ENCODE assay signal across 10 cellular contexts in the genomic region with DNA sequence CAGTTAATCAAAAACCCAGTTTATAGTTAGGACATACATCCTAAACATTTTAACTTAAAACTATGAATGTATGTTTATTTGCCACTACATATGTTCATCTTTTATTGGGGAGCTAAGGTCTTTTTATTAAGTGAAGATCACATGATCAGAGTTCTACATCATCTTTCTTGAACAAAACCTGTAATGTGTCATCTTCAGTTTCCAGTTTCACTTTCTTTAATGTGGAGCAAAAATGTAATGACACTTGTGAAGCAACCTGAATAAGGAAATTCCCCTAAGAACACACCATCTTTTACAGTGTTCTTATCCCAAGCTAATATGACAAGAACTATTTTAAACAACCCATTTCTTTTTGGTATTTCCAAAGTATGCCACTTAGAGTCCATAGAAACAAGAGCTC.
DNase-seq lines count a peak whose midpoint lies in the region; ATAC-seq and TF ChIP-seq lines count a peak whose summit lies in the region.
"Had no signal": no experiment of that assay in that cellular context is flagged by ENCODE, and none has a peak within 500 bp of the region (broad histone marks: within the 10 kb centered on the region; RNA-seq: fewer than 3 reads in every experiment).

No MANE protein-coding gene starts in this region.

- DNase-seq in activated B cell treated with CpG ODN at 0.5 μM for 24 hours (no peak), WTC11 (ENCODE audit: low spot score) (no peak), HuH-7.5 (ENCODE audit: low spot score) (no peak), NCI-H446 treated with DMSO at 0.1 percent for 48 hours (lab: John Stamatoyannopoulos, UW) (no peak), cerebellar cortex (ENCODE audit: low spot score) (no peak)
- DNase-seq: Peyer's patch had no signal

- H3K4me3 Mint-ChIP-seq in activated B cell treated with CpG ODN at 0.5 μM for 24 hours (no peak overlapping the region), WTC11 (no peak overlapping the region)
- H3K4me3 Mint-ChIP-seq: GM23338 had no signal

- intact Hi-C loops in activated B cell treated with CpG ODN at 0.5 μM for 24 hours (cut with micrococcal nuclease): no loop called here

- CTCF ChIA-PET in activated B cell treated with CpG ODN at 0.5 μM for 24 hours (lab: Charles Lee) (interaction anchor here (0.9 kb wide), 1 partner anchor 267 kb away, joined by 3 read pairs; no protein-coding TSS in a partner anchor), WTC11 (lab: Charles Lee) (no interaction called here)

- H3K4me1 Mint-ChIP-seq in activated B cell treated with CpG ODN at 0.5 μM for 24 hours: peaks cover 22% of the 10 kb centered on the region
- H3K4me1 Mint-ChIP-seq in WTC11: no peaks in the 10 kb centered on the region
- H3K4me1 Mint-ChIP-seq: GM23338 had no signal

- ATAC-seq in GM18520 (IDR thresholded peaks at IDR 0.05; ENCODE audit: unreplicated experiment) (peak; percentile 92), GM21423 (IDR thresholded peaks at IDR 0.05; ENCODE audit: unreplicated experiment) (peak; percentile 86), HG03066 (IDR thresholded peaks at IDR 0.05; ENCODE audit: low read depth, unreplicated experiment) (peak; percentile 89), activated B cell treated with CpG ODN at 0.5 μM for 24 hours (ENCODE audit: low read depth) (peak; percentile 40), WTC11 (no peak)
- ATAC-seq: GM23338 had no signal

- TF ChIP-seq CTCF in activated B cell treated with CpG ODN at 0.5 μM for 24 hours (IDR thresholded peaks at IDR 0.05): no peak
- TF ChIP-seq CTCF in WTC11 (IDR thresholded peaks at IDR 0.05): no peak

- H3K27ac Mint-ChIP-seq in activated B cell treated with CpG ODN at 0.5 μM for 24 hours: peak overlapping the region; percentile 24
- H3K27ac Mint-ChIP-seq in WTC11: no peak overlapping the region
- H3K27ac Mint-ChIP-seq: GM23338 had no signal

- POLR2A ChIA-PET in activated B cell treated with CpG ODN at 0.5 μM for 24 hours (lab: Charles Lee): interaction anchor here (0.9 to 1.7 kb wide), 2 partner anchors 9 to 11 kb away, joined by 3 to 4 read pairs; no protein-coding TSS in a partner anchor
- POLR2A ChIA-PET in WTC11 (lab: Charles Lee): no interaction called here

- H3K9me3 Mint-ChIP-seq in activated B cell treated with CpG ODN at 0.5 μM for 24 hours (peaks cover 4% of the 10 kb centered on the region), WTC11 (peaks cover 6% of the 10 kb centered on the region)

- no peaks in the 10 kb centered on the region for H3K27me3 Mint-ChIP-seq in activated B cell treated with CpG ODN at 0.5 μM for 24 hours
- no peaks in the 10 kb centered on the region for H3K27me3 Mint-ChIP-seq in WTC11 (ENCODE audit: low read depth)

- H3K36me3 Mint-ChIP-seq in activated B cell treated with CpG ODN at 0.5 μM for 24 hours (ENCODE audit: low read depth) (no peaks in the 10 kb centered on the region), WTC11 (peaks cover 5% of the 10 kb centered on the region)

TF ChIP-seq in WTC11, 78 proteins besides CTCF, POLR2A, EP300 and RAD21:
- TF ChIP-seq ZNF317 (CRISPR knock-in tag; IDR thresholded peaks at IDR 0.05; ENCODE audit: borderline replicate concordance, low read depth) (no peak), ZNF219 (CRISPR knock-in tag; IDR thresholded peaks at IDR 0.05; ENCODE audit: borderline replicate concordance) (no peak), FOXK1 (CRISPR knock-in tag; IDR thresholded peaks at IDR 0.05) (no peak), KAT7 (CRISPR knock-in tag; IDR thresholded peaks at IDR 0.05; ENCODE audit: borderline replicate concordance) (no peak), PRRX2 (CRISPR knock-in tag; IDR thresholded peaks at IDR 0.05) (no peak), MXD4 (CRISPR knock-in tag; IDR thresholded peaks at IDR 0.05; ENCODE audit: borderline replicate concordance) (no peak), NFE2L1 (CRISPR knock-in tag; IDR thresholded peaks at IDR 0.05) (no peak), TP53 (CRISPR knock-in tag; IDR thresholded peaks at IDR 0.05) (no peak), FOXJ3 (CRISPR knock-in tag; IDR thresholded peaks at IDR 0.05; ENCODE audit: borderline replicate concordance) (no peak), ZNF121 (CRISPR knock-in tag; IDR thresholded peaks at IDR 0.05) (no peak), ZNF138 (CRISPR knock-in tag; conservative IDR thresholded peaks at IDR 0.05) (no peak), ATF1 (CRISPR knock-in tag; IDR thresholded peaks at IDR 0.05) (no peak)
- TF ChIP-seq, protein P1, sequence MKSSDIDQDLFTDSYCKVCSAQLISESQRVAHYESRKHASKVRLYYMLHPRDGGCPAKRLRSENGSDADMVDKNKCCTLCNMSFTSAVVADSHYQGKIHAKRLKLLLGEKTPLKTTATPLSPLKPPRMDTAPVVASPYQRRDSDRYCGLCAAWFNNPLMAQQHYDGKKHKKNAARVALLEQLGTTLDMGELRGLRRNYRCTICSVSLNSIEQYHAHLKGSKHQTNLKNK (CRISPR knock-in tag; IDR thresholded peaks at IDR 0.05): no peak
- TF ChIP-seq, protein P2, sequence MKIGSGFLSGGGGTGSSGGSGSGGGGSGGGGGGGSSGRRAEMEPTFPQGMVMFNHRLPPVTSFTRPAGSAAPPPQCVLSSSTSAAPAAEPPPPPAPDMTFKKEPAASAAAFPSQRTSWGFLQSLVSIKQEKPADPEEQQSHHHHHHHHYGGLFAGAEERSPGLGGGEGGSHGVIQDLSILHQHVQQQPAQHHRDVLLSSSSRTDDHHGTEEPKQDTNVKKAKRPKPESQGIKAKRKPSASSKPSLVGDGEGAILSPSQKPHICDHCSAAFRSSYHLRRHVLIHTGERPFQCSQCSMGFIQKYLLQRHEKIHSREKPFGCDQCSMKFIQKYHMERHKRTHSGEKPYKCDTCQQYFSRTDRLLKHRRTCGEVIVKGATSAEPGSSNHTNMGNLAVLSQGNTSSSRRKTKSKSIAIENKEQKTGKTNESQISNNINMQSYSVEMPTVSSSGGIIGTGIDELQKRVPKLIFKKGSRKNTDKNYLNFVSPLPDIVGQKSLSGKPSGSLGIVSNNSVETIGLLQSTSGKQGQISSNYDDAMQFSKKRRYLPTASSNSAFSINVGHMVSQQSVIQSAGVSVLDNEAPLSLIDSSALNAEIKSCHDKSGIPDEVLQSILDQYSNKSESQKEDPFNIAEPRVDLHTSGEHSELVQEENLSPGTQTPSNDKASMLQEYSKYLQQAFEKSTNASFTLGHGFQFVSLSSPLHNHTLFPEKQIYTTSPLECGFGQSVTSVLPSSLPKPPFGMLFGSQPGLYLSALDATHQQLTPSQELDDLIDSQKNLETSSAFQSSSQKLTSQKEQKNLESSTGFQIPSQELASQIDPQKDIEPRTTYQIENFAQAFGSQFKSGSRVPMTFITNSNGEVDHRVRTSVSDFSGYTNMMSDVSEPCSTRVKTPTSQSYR (CRISPR knock-in tag; IDR thresholded peaks at IDR 0.05): no peak
- TF ChIP-seq, protein P3, sequence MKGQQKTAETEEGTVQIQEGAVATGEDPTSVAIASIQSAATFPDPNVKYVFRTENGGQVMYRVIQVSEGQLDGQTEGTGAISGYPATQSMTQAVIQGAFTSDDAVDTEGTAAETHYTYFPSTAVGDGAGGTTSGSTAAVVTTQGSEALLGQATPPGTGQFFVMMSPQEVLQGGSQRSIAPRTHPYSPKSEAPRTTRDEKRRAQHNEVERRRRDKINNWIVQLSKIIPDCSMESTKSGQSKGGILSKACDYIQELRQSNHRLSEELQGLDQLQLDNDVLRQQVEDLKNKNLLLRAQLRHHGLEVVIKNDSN (CRISPR knock-in tag; IDR thresholded peaks at IDR 0.05): no peak
- TF ChIP-seq, protein P4, sequence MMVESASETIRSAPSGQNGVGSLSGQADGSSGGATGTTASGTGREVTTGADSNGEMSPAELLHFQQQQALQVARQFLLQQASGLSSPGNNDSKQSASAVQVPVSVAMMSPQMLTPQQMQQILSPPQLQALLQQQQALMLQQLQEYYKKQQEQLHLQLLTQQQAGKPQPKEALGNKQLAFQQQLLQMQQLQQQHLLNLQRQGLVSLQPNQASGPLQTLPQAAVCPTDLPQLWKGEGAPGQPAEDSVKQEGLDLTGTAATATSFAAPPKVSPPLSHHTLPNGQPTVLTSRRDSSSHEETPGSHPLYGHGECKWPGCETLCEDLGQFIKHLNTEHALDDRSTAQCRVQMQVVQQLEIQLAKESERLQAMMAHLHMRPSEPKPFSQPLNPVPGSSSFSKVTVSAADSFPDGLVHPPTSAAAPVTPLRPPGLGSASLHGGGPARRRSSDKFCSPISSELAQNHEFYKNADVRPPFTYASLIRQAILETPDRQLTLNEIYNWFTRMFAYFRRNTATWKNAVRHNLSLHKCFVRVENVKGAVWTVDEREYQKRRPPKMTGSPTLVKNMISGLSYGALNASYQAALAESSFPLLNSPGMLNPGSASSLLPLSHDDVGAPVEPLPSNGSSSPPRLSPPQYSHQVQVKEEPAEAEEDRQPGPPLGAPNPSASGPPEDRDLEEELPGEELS (CRISPR knock-in tag; IDR thresholded peaks at IDR 0.05): no peak
- TF ChIP-seq, protein P5, sequence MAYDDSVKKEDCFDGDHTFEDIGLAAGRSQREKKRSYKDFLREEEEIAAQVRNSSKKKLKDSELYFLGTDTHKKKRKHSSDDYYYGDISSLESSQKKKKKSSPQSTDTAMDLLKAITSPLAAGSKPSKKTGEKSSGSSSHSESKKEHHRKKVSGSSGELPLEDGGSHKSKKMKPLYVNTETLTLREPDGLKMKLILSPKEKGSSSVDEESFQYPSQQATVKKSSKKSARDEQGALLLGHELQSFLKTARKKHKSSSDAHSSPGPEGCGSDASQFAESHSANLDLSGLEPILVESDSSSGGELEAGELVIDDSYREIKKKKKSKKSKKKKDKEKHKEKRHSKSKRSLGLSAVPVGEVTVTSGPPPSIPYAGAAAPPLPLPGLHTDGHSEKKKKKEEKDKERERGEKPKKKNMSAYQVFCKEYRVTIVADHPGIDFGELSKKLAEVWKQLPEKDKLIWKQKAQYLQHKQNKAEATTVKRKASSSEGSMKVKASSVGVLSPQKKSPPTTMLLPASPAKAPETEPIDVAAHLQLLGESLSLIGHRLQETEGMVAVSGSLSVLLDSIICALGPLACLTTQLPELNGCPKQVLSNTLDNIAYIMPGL (CRISPR knock-in tag; IDR thresholded peaks at IDR 0.05): no peak
